Comparison of ENCODE assay signal across 29 cellular contexts in the genomic region with DNA sequence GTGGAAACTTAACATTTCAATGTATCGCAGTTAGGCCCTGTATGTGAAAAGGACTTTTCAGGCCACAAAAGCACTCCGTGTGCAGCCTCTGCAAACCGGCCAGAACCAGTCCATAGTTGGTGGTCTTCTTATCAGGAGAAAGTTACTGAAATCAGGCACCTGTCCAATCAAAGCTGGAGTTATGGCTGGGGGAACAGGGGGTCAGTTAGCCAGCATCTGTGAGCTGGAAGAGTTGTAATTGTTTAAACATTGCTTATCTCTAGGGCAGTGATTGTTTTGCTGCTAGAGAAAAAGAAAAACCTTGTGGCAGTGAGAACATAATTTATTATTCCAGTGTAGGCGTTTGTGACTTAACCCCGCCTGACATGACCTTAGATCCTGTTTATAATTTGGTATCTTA.
"Had no signal": no experiment of that assay in that cellular context is flagged by ENCODE, and none has a peak within 500 bp of the region (broad histone marks: within the 10 kb centered on the region; RNA-seq: fewer than 3 reads in every experiment).

No MANE protein-coding gene starts in this region.

- H3K4me1 Mint-ChIP-seq: stimulated activated effector memory CD8-positive, alpha-beta T cell treated with anti-CD3 and anti-CD28 coated beads, Interleukin-12 subunit alpha, Interleukin-12 subunit beta, amount 100 ng/mL, for 72 hours; stimulated activated memory B cell treated with anti-CD40 and anti-IgM and Interleukin-4, amounts not matched to agents 10 μg/mL and 1 μg/mL and 100 μg/mL, for 72 hours; stimulated activated naive B cell treated with anti-CD40 and anti-IgM and Interleukin-4, amounts not matched to agents 10 μg/mL and 1 μg/mL and 100 μg/mL, for 72 hours; stimulated activated naive CD8-positive, alpha-beta T cell treated with anti-CD3 and anti-CD28 coated beads, Interleukin-15, amount 100 ng/mL, for 72 hours had no signal

- H3K4me1 ChIP-seq: stomach, suprapubic skin, testis, thyroid gland, tibial artery, tibial nerve, transverse colon, upper lobe of left lung, upper lobe of right lung, uterus, vagina had no signal

- FAIRE-seq: urothelium cell line had no signal

- H3K4me3 Mint-ChIP-seq: stimulated activated effector memory CD8-positive, alpha-beta T cell treated with anti-CD3 and anti-CD28 coated beads, Interleukin-12 subunit alpha, Interleukin-12 subunit beta, amount 100 ng/mL, for 72 hours; stimulated activated memory B cell treated with anti-CD40 and anti-IgM and Interleukin-4, amounts not matched to agents 10 μg/mL and 1 μg/mL and 100 μg/mL, for 72 hours; stimulated activated naive B cell treated with anti-CD40 and anti-IgM and Interleukin-4, amounts not matched to agents 10 μg/mL and 1 μg/mL and 100 μg/mL, for 72 hours; stimulated activated naive CD8-positive, alpha-beta T cell treated with anti-CD3 and anti-CD28 coated beads, Interleukin-15, amount 100 ng/mL, for 72 hours; stimulated activated naive CD8-positive, alpha-beta T cell treated with anti-CD3 and anti-CD28 coated beads, Interleukin-15, Interleukin-2, amounts not matched to agents 100 ng/mL and 50 ng/mL, for 24 hours; type B pancreatic cell had no signal

- H3K36me3 Mint-ChIP-seq: stimulated activated effector memory CD8-positive, alpha-beta T cell treated with anti-CD3 and anti-CD28 coated beads, Interleukin-12 subunit alpha, Interleukin-12 subunit beta, amount 100 ng/mL, for 72 hours; stimulated activated memory B cell treated with anti-CD40 and anti-IgM and Interleukin-4, amounts not matched to agents 10 μg/mL and 1 μg/mL and 100 μg/mL, for 72 hours; type B pancreatic cell had no signal

- H3K27me3 Mint-ChIP-seq: stimulated activated memory B cell treated with anti-CD40 and anti-IgM and Interleukin-4, amounts not matched to agents 10 μg/mL and 1 μg/mL and 100 μg/mL, for 72 hours; stimulated activated naive CD8-positive, alpha-beta T cell treated with anti-CD3 and anti-CD28 coated beads, Interleukin-15, Interleukin-2, amounts not matched to agents 100 ng/mL and 50 ng/mL, for 24 hours had no signal

- H3K9me3 Mint-ChIP-seq: type B pancreatic cell had no signal

- H3K9me3 ChIP-seq: stomach, suprapubic skin, testis, thoracic aorta, thyroid gland, tibial artery, tibial nerve, upper lobe of left lung, upper lobe of right lung, uterus, vagina had no signal

- DNase-seq: stimulated activated CD4-positive, alpha-beta T cell treated with anti-CD3 and anti-CD28 coated beads, Interleukin-2, amount 100 ng/mL, for 48 hours; stimulated activated CD4-positive, alpha-beta T cell treated with anti-CD3 and anti-CD28 coated beads, Interleukin-4, amount 100 ng/mL, for 1 hour; stimulated activated CD4-positive, alpha-beta T cell treated with anti-CD3 and anti-CD28 coated beads, Interleukin-4, amount 100 ng/mL, for 24 hours; stimulated activated CD4-positive, alpha-beta T cell treated with anti-CD3 and anti-CD28 coated beads, Interleukin-4, amount 100 ng/mL, for 4 hours; stimulated activated CD8-positive, alpha-beta memory T cell treated with anti-CD3 and anti-CD28 coated beads, Interleukin-4, amount 100 ng/mL, for 48 hours; stimulated activated naive B cell treated with anti-CD40 and anti-IgM and Interleukin-4, amounts not matched to agents 10 μg/mL and 1 μg/mL and 100 μg/mL, for 72 hours; stimulated activated naive CD4-positive, alpha-beta T cell; stimulated activated naive CD4-positive, alpha-beta T cell treated with Interleukin-2 at 50 U/mL for 16 hours; stimulated activated naive CD8-positive, alpha-beta T cell treated with anti-CD3 and anti-CD28 coated beads, Interleukin-15, amount 100 ng/mL, for 72 hours; stimulated activated naive CD8-positive, alpha-beta T cell treated with anti-CD3 and anti-CD28 coated beads, Interleukin-15, Interleukin-2, amounts not matched to agents 100 U/mL and 50 U/mL, for 24 hours; stomach; substantia nigra; testis; thyroid gland; tibial artery; transverse colon; trophoblast cell; upper lobe of left lung; upper lobe of right lung; uterus had no signal

- H3K36me3 ChIP-seq: stomach, suprapubic skin, thoracic aorta, thyroid gland, tibial artery, tibial nerve, transverse colon, upper lobe of left lung, upper lobe of right lung, uterus, vagina had no signal

- ATAC-seq: stimulated activated effector memory CD8-positive, alpha-beta T cell treated with anti-CD3 and anti-CD28 coated beads, Interleukin-12 subunit alpha, Interleukin-12 subunit beta, amount 100 ng/mL, for 72 hours; stimulated activated memory B cell treated with anti-CD40 and anti-IgM and Interleukin-4, amounts not matched to agents 10 μg/mL and 1 μg/mL and 100 μg/mL, for 72 hours; stimulated activated naive B cell treated with anti-CD40 and anti-IgM and Interleukin-4, amounts not matched to agents 10 μg/mL and 1 μg/mL and 100 μg/mL, for 72 hours; stimulated activated naive CD8-positive, alpha-beta T cell treated with anti-CD3 and anti-CD28 coated beads, Interleukin-15, amount 100 ng/mL, for 72 hours; stimulated activated naive CD8-positive, alpha-beta T cell treated with anti-CD3 and anti-CD28 coated beads, Interleukin-15, Interleukin-2, amounts not matched to agents 100 U/mL and 50 U/mL, for 24 hours; upper lobe of right lung had no signal

- H3K27ac Mint-ChIP-seq: stimulated activated effector memory CD8-positive, alpha-beta T cell treated with anti-CD3 and anti-CD28 coated beads, Interleukin-12 subunit alpha, Interleukin-12 subunit beta, amount 100 ng/mL, for 72 hours; stimulated activated memory B cell treated with anti-CD40 and anti-IgM and Interleukin-4, amounts not matched to agents 10 μg/mL and 1 μg/mL and 100 μg/mL, for 72 hours; stimulated activated naive B cell treated with anti-CD40 and anti-IgM and Interleukin-4, amounts not matched to agents 10 μg/mL and 1 μg/mL and 100 μg/mL, for 72 hours; stimulated activated naive CD8-positive, alpha-beta T cell treated with anti-CD3 and anti-CD28 coated beads, Interleukin-15, amount 100 ng/mL, for 72 hours; stimulated activated naive CD8-positive, alpha-beta T cell treated with anti-CD3 and anti-CD28 coated beads, Interleukin-15, Interleukin-2, amounts not matched to agents 100 ng/mL and 50 ng/mL, for 24 hours; type B pancreatic cell had no signal

- H3K27ac ChIP-seq: stomach, suprapubic skin, testis, thoracic aorta, thyroid gland, tibial artery, tibial nerve, transverse colon, upper lobe of left lung, upper lobe of right lung, uterus, vagina had no signal

- H3K27me3 ChIP-seq: stomach, testis, thyroid gland, tibial artery, tibial nerve, transverse colon, upper lobe of left lung, upper lobe of right lung, uterus, vagina had no signal

- H3K4me3 ChIP-seq: stomach, suprapubic skin, testis, thoracic aorta, thyroid gland, tibial artery, tibial nerve, transverse colon, upper lobe of left lung, upper lobe of right lung, uterus, vagina had no signal
